1 cellular context compared by ENCODE assay signal in the genomic region with DNA sequence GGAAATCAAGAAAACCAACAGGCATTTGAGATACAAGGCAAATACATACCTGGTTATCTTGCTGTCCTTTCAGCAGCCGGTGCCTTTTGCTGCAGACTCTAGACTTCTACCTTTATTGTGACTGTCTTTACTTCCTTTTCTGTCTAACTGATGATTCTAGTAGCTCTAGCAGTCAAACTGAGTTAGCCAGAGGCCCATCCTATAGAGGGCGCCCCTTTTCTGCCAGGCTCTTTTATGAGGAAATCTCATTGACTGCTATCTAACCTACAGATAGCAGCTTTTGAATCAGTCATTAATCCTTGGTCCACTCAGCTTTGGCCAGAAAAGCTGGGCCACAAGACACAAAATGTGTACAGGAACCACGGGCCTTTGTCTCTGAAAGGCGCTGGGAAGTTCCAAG.
TF ChIP-seq lines count a peak whose summit lies in the region.

No MANE protein-coding gene starts in this region.

TF ChIP-seq in GM23338, 12 proteins besides CTCF, POLR2A, EP300 and RAD21 (continued from another document):
- TF ChIP-seq, protein P1, sequence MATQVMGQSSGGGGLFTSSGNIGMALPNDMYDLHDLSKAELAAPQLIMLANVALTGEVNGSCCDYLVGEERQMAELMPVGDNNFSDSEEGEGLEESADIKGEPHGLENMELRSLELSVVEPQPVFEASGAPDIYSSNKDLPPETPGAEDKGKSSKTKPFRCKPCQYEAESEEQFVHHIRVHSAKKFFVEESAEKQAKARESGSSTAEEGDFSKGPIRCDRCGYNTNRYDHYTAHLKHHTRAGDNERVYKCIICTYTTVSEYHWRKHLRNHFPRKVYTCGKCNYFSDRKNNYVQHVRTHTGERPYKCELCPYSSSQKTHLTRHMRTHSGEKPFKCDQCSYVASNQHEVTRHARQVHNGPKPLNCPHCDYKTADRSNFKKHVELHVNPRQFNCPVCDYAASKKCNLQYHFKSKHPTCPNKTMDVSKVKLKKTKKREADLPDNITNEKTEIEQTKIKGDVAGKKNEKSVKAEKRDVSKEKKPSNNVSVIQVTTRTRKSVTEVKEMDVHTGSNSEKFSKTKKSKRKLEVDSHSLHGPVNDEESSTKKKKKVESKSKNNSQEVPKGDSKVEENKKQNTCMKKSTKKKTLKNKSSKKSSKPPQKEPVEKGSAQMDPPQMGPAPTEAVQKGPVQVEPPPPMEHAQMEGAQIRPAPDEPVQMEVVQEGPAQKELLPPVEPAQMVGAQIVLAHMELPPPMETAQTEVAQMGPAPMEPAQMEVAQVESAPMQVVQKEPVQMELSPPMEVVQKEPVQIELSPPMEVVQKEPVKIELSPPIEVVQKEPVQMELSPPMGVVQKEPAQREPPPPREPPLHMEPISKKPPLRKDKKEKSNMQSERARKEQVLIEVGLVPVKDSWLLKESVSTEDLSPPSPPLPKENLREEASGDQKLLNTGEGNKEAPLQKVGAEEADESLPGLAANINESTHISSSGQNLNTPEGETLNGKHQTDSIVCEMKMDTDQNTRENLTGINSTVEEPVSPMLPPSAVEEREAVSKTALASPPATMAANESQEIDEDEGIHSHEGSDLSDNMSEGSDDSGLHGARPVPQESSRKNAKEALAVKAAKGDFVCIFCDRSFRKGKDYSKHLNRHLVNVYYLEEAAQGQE (IDR thresholded peaks at IDR 0.05; ENCODE audit: unreplicated experiment): no peak
- TF ChIP-seq EZH2 (IDR thresholded peaks at IDR 0.05; ENCODE audit: low read depth, unreplicated experiment) (no peak), NANOG (IDR thresholded peaks at IDR 0.05; ENCODE audit: borderline replicate concordance) (no peak), EZH2phosphoT487 (IDR thresholded peaks at IDR 0.05; ENCODE audit: unreplicated experiment) (no peak), ZNF114 (CRISPR knock-in tag; IDR thresholded peaks at IDR 0.05) (no peak), STAT1 (IDR thresholded peaks at IDR 0.05; ENCODE audit: unreplicated experiment) (no peak), POLR2AphosphoS5 (IDR thresholded peaks at IDR 0.05; ENCODE audit: low read depth) (no peak), JUNB (IDR thresholded peaks at IDR 0.05; ENCODE audit: unreplicated experiment) (no peak), CREB1 (CRISPR knock-in tag; IDR thresholded peaks at IDR 0.05; ENCODE audit: low read depth) (no peak), ZNF331 (CRISPR knock-in tag; IDR thresholded peaks at IDR 0.05; ENCODE audit: low read depth) (no peak)
- TF ChIP-seq, protein P2, sequence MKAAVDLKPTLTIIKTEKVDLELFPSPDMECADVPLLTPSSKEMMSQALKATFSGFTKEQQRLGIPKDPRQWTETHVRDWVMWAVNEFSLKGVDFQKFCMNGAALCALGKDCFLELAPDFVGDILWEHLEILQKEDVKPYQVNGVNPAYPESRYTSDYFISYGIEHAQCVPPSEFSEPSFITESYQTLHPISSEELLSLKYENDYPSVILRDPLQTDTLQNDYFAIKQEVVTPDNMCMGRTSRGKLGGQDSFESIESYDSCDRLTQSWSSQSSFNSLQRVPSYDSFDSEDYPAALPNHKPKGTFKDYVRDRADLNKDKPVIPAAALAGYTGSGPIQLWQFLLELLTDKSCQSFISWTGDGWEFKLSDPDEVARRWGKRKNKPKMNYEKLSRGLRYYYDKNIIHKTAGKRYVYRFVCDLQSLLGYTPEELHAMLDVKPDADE (IDR thresholded peaks at IDR 0.05): no peak
